ENCODE assay signal across 11 cellular contexts in genomic region chr12:90299121-90299520, GRCh38.
A peak's percentile ranks its signal among the peaks of the same experiment; 100 is the strongest.
DNase-seq lines count a peak whose midpoint lies in the region; ATAC-seq and TF ChIP-seq lines count a peak whose summit lies in the region.
"Had no signal": no experiment of that assay in that cellular context is flagged by ENCODE, and none has a peak within 500 bp of the region (broad histone marks: within the 10 kb centered on the region; RNA-seq: fewer than 3 reads in every experiment).

No MANE protein-coding gene starts in this region.

- no peaks in the 10 kb centered on the region for H3K36me3 Mint-ChIP-seq in activated T-cell treated with anti-CD3 and anti-CD28 coated beads, Interleukin-2, amount 50 U/mL, for 4 hours (ENCODE audit: insufficient read depth)
- no peaks in the 10 kb centered on the region for H3K36me3 Mint-ChIP-seq in nephron progenitor cell (ENCODE audit: low read depth)

- H3K27me3 ChIP-seq in KMS-11 (ENCODE audit: insufficient read depth, low read depth) (no peaks in the 10 kb centered on the region), skeletal muscle satellite cell (ENCODE audit: control insufficient read depth, insufficient read depth, low read length) (no peaks in the 10 kb centered on the region), upper lobe of right lung (no peaks in the 10 kb centered on the region), aorta (ENCODE audit: control insufficient read depth in 1 of 2, insufficient read depth in 2 of 2, low read length in 1 of 2) (no peaks in the 10 kb centered on the region)

- peak; percentile 46 for ATAC-seq in activated T-cell treated with anti-CD3 and anti-CD28 coated beads, Interleukin-2, amount 50 U/mL, for 4 hours
- ATAC-seq in HG02610 (IDR thresholded peaks at IDR 0.05; ENCODE audit: unreplicated experiment) (peak; percentile 97), upper lobe of right lung (no peak), aorta (ENCODE audit: low FRiP score) (no peak)
- ATAC-seq: HCT116, pancreas had no signal

- H3K4me1 Mint-ChIP-seq in activated T-cell treated with anti-CD3 and anti-CD28 coated beads, Interleukin-2, amount 50 U/mL, for 4 hours (ENCODE audit: low read depth): peaks cover 14% of the 10 kb centered on the region
- H3K4me1 Mint-ChIP-seq in nephron progenitor cell: no peaks in the 10 kb centered on the region

- peak overlapping the region; percentile 62 for H3K4me3 Mint-ChIP-seq in activated T-cell treated with anti-CD3 and anti-CD28 coated beads, Interleukin-2, amount 50 U/mL, for 4 hours
- no peak overlapping the region for H3K4me3 Mint-ChIP-seq in nephron progenitor cell

- H3K9ac ChIP-seq in KMS-11 (peak overlapping the region; percentile 32; the same call in 1 of the 2 replicates), skeletal muscle satellite cell (ENCODE audit: low read depth, low read length) (no peak overlapping the region)

- no peaks in the 10 kb centered on the region for H4K20me1 ChIP-seq in KMS-11 (ENCODE audit: insufficient read depth)

- intact Hi-C loops in upper lobe of right lung (cut with DNase I): no loop called here
- intact Hi-C loops in aorta (cut with DNase I): no loop called here

- H3K9me3 ChIP-seq in skeletal muscle satellite cell (replicated peaks; ENCODE audit: low read length) (no peaks in the 10 kb centered on the region), upper lobe of right lung (no peaks in the 10 kb centered on the region), aorta (ENCODE audit: control insufficient read depth, low read length) (no peaks in the 10 kb centered on the region)
- H3K9me3 ChIP-seq: pancreas had no signal

- H3K36me3 ChIP-seq in KMS-11 (ENCODE audit: insufficient read depth) (no peaks in the 10 kb centered on the region), skeletal muscle satellite cell (ENCODE audit: insufficient read depth, low read length) (no peaks in the 10 kb centered on the region), upper lobe of right lung (no peaks in the 10 kb centered on the region), aorta (ENCODE audit: control insufficient read depth in 1 of 2, insufficient read depth in 2 of 2, low read length in 1 of 2) (no peaks in the 10 kb centered on the region)
- H3K36me3 ChIP-seq: pancreas had no signal

- H3K4me3 ChIP-seq in KMS-11 (IDR thresholded peaks at IDR 0.05; ENCODE audit: insufficient read depth, low read depth, low read length) (no peak overlapping the region), skeletal muscle satellite cell (ENCODE audit: low read length) (no peak overlapping the region), upper lobe of right lung (no peak overlapping the region), aorta (ENCODE audit: low read length in 2 of 2) (no peak overlapping the region)
- H3K4me3 ChIP-seq: pancreas had no signal

- peaks cover 7% of the 10 kb centered on the region for H3K27me3 Mint-ChIP-seq in activated T-cell treated with anti-CD3 and anti-CD28 coated beads, Interleukin-2, amount 50 U/mL, for 4 hours (ENCODE audit: low read depth)
- no peaks in the 10 kb centered on the region for H3K27me3 Mint-ChIP-seq in nephron progenitor cell (ENCODE audit: low read depth, poor library complexity)

- H3K79me2 ChIP-seq in KMS-11 (ENCODE audit: insufficient read depth, low read depth): no peaks in the 10 kb centered on the region

- H3K9me3 Mint-ChIP-seq in activated T-cell treated with anti-CD3 and anti-CD28 coated beads, Interleukin-2, amount 50 U/mL, for 4 hours: no peaks in the 10 kb centered on the region
- H3K9me3 Mint-ChIP-seq in nephron progenitor cell: no peaks in the 10 kb centered on the region

- H3K4me1 ChIP-seq in KMS-11 (ENCODE audit: low read depth, poor library complexity, severe bottlenecking) (peaks cover 12% of the 10 kb centered on the region), skeletal muscle satellite cell (ENCODE audit: control insufficient read depth, insufficient read depth, low read length) (no peaks in the 10 kb centered on the region), upper lobe of right lung (no peaks in the 10 kb centered on the region), aorta (ENCODE audit: control insufficient read depth in 1 of 2, insufficient read depth in 2 of 2, low read length in 2 of 2) (no peaks in the 10 kb centered on the region)
- H3K4me1 ChIP-seq: pancreas had no signal

- no peak for TF ChIP-seq CTCF in KMS-11 (conservative IDR thresholded peaks at IDR 0.05; ENCODE audit: low read depth, low read length)
- no peak for TF ChIP-seq CTCF in upper lobe of right lung (IDR thresholded peaks at IDR 0.05)
- TF ChIP-seq CTCF in nephron progenitor cell (IDR thresholded peaks at IDR 0.05): no peak

- H3K27ac ChIP-seq in KMS-11: peak overlapping the region; percentile 14; the same call in 1 of the 2 replicates
- H3K27ac ChIP-seq in upper lobe of right lung: no peak overlapping the region
- H3K27ac ChIP-seq in aorta (ENCODE audit: low read depth in 1 of 2, low read length in 2 of 2): no peak overlapping the region
- H3K27ac ChIP-seq: pancreas had no signal

- H3K27ac Mint-ChIP-seq in nephron progenitor cell: no peak overlapping the region

- DNase-seq in activated T-cell treated with anti-CD3 and anti-CD28 coated beads, Interleukin-2, amount 50 U/mL, for 4 hours: no peak
- DNase-seq in activated T-cell treated with anti-CD3 and anti-CD28 coated beads for 4 hours (no peak), upper lobe of right lung (no peak), nephron progenitor cell (no peak), aorta (no peak)
- DNase-seq: ACHN, pancreas had no signal

- peak overlapping the region; percentile 55 for H3K4me2 ChIP-seq in KMS-11
- peak overlapping the region; percentile 53 for H3K4me2 ChIP-seq in skeletal muscle satellite cell (ENCODE audit: low read length)

- peak overlapping the region; percentile 36 for H2AFZ ChIP-seq in KMS-11 (ENCODE audit: low read depth)

- 34 to 35% methylated on average over 4 of the region's 4 CpGs for WGBS in aorta, 2 donors

Comparison
In these comparisons a context has a peak if more than half of its experiments do, and no peak if none do; other contexts are left out.
1. ATAC-seq: peak in activated T-cell treated with anti-CD3 and anti-CD28 coated beads, Interleukin-2, amount 50 U/mL, for 4 hours (2 of 2) and HG02610 (single experiment); none in upper lobe of right lung (single experiment) and aorta (single experiment).